ENCODE assay signal across 11 cellular contexts in genomic region chr5:146082798-146083197, GRCh38. TPM values are rescaled to one million over a fixed set of nuclear protein-coding genes. Genes with fewer than 3 reads are reported as not detected.
DNase-seq lines count a peak whose midpoint lies in the region; ATAC-seq and TF ChIP-seq lines count a peak whose summit lies in the region.
"Had no signal": no experiment of that assay in that cellular context is flagged by ENCODE, and none has a peak within 500 bp of the region (broad histone marks: within the 10 kb centered on the region; RNA-seq: fewer than 3 reads in every experiment).

No MANE protein-coding gene starts in this region.

- TF ChIP-seq CTCF in MM.1S (IDR thresholded peaks at IDR 0.05; ENCODE audit: low read length), result no peak

- ATAC-seq in GM18520 (IDR thresholded peaks at IDR 0.05; ENCODE audit: unreplicated experiment) (peak; percentile 95), GM21381 (IDR thresholded peaks at IDR 0.05; ENCODE audit: unreplicated experiment) (peak; percentile 89), HG02981 (IDR thresholded peaks at IDR 0.05; ENCODE audit: unreplicated experiment) (peak; percentile 93)

- H4K91ac ChIP-seq in neuronal stem cell (ENCODE audit: low read depth, low read length, poor library complexity), result no peak overlapping the region

- no peak overlapping the region for H3K18ac ChIP-seq in neuronal stem cell (ENCODE audit: low read length)

- peak overlapping the region; percentile 37 for H2AFZ ChIP-seq in MM.1S (ENCODE audit: low read length)
- no peak overlapping the region for H2AFZ ChIP-seq in neuronal stem cell (ENCODE audit: low read length)

- H4K8ac ChIP-seq in neuronal stem cell (ENCODE audit: low read depth, low read length), result no peak overlapping the region

- no peaks in the 10 kb centered on the region for H3K79me1 ChIP-seq in neuronal stem cell (ENCODE audit: low read depth, low read length)

- no peak overlapping the region for H3K4me3 ChIP-seq in MM.1S (ENCODE audit: low read length)
- H3K4me3 ChIP-seq in neuronal stem cell (ENCODE audit: low read length in 2 of 2), result no peak overlapping the region

- no peak overlapping the region for H2BK120ac ChIP-seq in neuronal stem cell (ENCODE audit: low read depth, low read length)

- no peak overlapping the region for H2BK12ac ChIP-seq in neuronal stem cell (ENCODE audit: low read length)

- H2BK15ac ChIP-seq in neuronal stem cell (ENCODE audit: low read length), result no peak overlapping the region

- H3K9ac ChIP-seq in MM.1S (ENCODE audit: low read length), result no peak overlapping the region
- H3K9ac ChIP-seq in neuronal stem cell (ENCODE audit: low read depth, low read length, poor library complexity), result no peak overlapping the region

- H3K14ac ChIP-seq in neuronal stem cell (ENCODE audit: low read length), result no peak overlapping the region

- H3K79me2 ChIP-seq in MM.1S (ENCODE audit: low read length), result no peaks in the 10 kb centered on the region

- H3K4me2 ChIP-seq in MM.1S (ENCODE audit: low read depth, low read length) (peak overlapping the region; percentile 51; the same call in 1 of the 2 replicates), neuronal stem cell (ENCODE audit: insufficient read depth, low read length, poor library complexity, severe bottlenecking) (no peak overlapping the region)

- no peak overlapping the region for H3K27ac ChIP-seq in MM.1S (ENCODE audit: low read length)
- H3K27ac ChIP-seq in neuronal stem cell (replicated peaks; ENCODE audit: low read length), result no peak overlapping the region
- H3K27ac ChIP-seq: C4-2B had no signal

- no peaks in the 10 kb centered on the region for H3K9me3 ChIP-seq in MM.1S (replicated peaks; ENCODE audit: insufficient read depth, low read length)
- H3K9me3 ChIP-seq in neuronal stem cell (replicated peaks in 1 of 2; ENCODE audit: control insufficient read depth in 2 of 2, insufficient read depth in 1 of 2, low read depth in 1 of 2, low read length in 2 of 2), result no peaks in the 10 kb centered on the region

- H3K23ac ChIP-seq in neuronal stem cell (ENCODE audit: low read depth, low read length, poor library complexity), result no peak overlapping the region

- WGBS in neuronal stem cell (ENCODE audit: extremely low coverage in 2 of 2, insufficient read length in 2 of 2, insufficient replicate concordance in 1 of 2), 2 donors, result no CpG with 5 or more reads among the region's 3 CpGs

- no peak overlapping the region for H2AK5ac ChIP-seq in neuronal stem cell (ENCODE audit: low read depth, low read length)

- no peaks in the 10 kb centered on the region for H3K36me3 ChIP-seq in MM.1S (replicated peaks; ENCODE audit: insufficient read depth, low read length)
- H3K36me3 ChIP-seq in neuronal stem cell (replicated peaks in 1 of 2; ENCODE audit: control insufficient read depth in 2 of 2, insufficient read depth in 2 of 2, low read length in 2 of 2), result no peaks in the 10 kb centered on the region

- H3K4ac ChIP-seq in neuronal stem cell (ENCODE audit: low read length), result no peak overlapping the region

- H3K9me2 ChIP-seq in MM.1S (replicated peaks; ENCODE audit: insufficient read depth, low read length), result no peaks in the 10 kb centered on the region

- H3K4me1 ChIP-seq in MM.1S (ENCODE audit: low read length) (peaks cover 29% of the 10 kb centered on the region), neuronal stem cell (ENCODE audit: control insufficient read depth in 2 of 2, insufficient read depth in 1 of 2, low read depth in 1 of 2, low read length in 2 of 2) (no peaks in the 10 kb centered on the region)

- no peaks in the 10 kb centered on the region for H3F3A ChIP-seq in MM.1S (ENCODE audit: insufficient read depth, low read length)

- no peak overlapping the region for H2BK5ac ChIP-seq in neuronal stem cell (ENCODE audit: low read length)

- DNase-seq in MM.1S (peak; percentile 69), activated T-cell treated with anti-CD3 and anti-CD28 coated beads for 4 hours (no peak), DMS79 treated with DMSO at 0.1 percent for 48 hours (lab: John Stamatoyannopoulos, UW) (no peak), neuronal stem cell (ENCODE audit: low spot score) (no peak), SHP77 (lab: John Stamatoyannopoulos, UW) (no peak)
- DNase-seq: amniotic stem cell, NCI-H1092 treated with DMSO at 0.1 percent for 48 hours had no signal

- H4K20me1 ChIP-seq in MM.1S (ENCODE audit: insufficient read depth, low read length), result no peaks in the 10 kb centered on the region

- H3K27me3 ChIP-seq in MM.1S (replicated peaks; ENCODE audit: insufficient read depth, low read length) (no peaks in the 10 kb centered on the region), neuronal stem cell (ENCODE audit: control insufficient read depth in 3 of 3, insufficient read depth in 3 of 3, low read depth in 1 of 3, low read length in 3 of 3) (peaks cover 0 to 5% (median 0%) of the 10 kb centered on the region in 3 experiments)

RNA-seq across cellular contexts. Expression of gene PLAC8L1, which starts 22.6 kb away (rescaled TPM):
- polyA plus RNA-seq in neuronal stem cell (2013, experiment 1 of 2), result 0.25 TPM
- polyA plus RNA-seq in neuronal stem cell (2013, experiment 2 of 2), result 0.35 TPM
